Comparison of ENCODE assay signal across 25 cellular contexts in the genomic region with DNA sequence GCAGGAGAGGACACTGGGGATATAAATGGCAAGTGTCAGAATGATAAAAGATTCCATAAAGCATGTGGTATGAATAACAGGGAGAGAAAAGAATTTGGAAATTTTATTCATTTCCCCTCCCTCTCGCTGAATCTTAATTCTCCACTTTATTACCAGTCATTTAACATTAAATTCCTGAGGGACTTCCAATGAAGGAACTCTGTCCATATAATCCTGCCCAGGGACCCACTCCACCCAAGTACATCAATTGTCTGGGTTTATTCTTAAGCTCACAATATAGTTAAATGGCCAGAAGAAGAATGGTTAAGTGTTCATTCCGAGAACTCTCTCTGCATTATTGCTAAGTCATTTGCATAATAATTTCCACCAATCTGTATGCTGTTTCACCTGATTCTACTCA.
"Had no signal": no experiment of that assay in that cellular context is flagged by ENCODE, and none has a peak within 500 bp of the region (broad histone marks: within the 10 kb centered on the region; RNA-seq: fewer than 3 reads in every experiment).

No MANE protein-coding gene starts in this region.

- H3K27me3 ChIP-seq: stomach, suprapubic skin, testis, thyroid gland, tibial artery, tibial nerve, transverse colon, upper lobe of left lung, upper lobe of right lung, uterus, vagina had no signal

- H3K9me3 ChIP-seq: stomach, suprapubic skin, testis, thoracic aorta, thyroid gland, transverse colon, upper lobe of left lung, upper lobe of right lung, uterus, vagina had no signal

- DNase-seq: stimulated activated CD4-positive, alpha-beta T cell treated with anti-CD3 and anti-CD28 coated beads, Interleukin-2, amount 100 ng/mL, for 48 hours; stimulated activated CD4-positive, alpha-beta T cell treated with anti-CD3 and anti-CD28 coated beads, Interleukin-4, amount 100 ng/mL, for 1 hour; stimulated activated CD4-positive, alpha-beta T cell treated with anti-CD3 and anti-CD28 coated beads, Interleukin-4, amount 100 ng/mL, for 24 hours; stimulated activated CD4-positive, alpha-beta T cell treated with anti-CD3 and anti-CD28 coated beads, Interleukin-4, amount 100 ng/mL, for 4 hours; stimulated activated CD8-positive, alpha-beta memory T cell treated with anti-CD3 and anti-CD28 coated beads, Interleukin-4, amount 100 ng/mL, for 48 hours; stimulated activated naive B cell treated with anti-CD40 and anti-IgM and Interleukin-4, amounts not matched to agents 10 μg/mL and 1 μg/mL and 100 μg/mL, for 72 hours; stimulated activated naive CD4-positive, alpha-beta T cell; stimulated activated naive CD4-positive, alpha-beta T cell treated with Interleukin-2 at 50 U/mL for 16 hours; stimulated activated naive CD8-positive, alpha-beta T cell treated with anti-CD3 and anti-CD28 coated beads, Interleukin-15, amount 100 ng/mL, for 72 hours; stimulated activated naive CD8-positive, alpha-beta T cell treated with anti-CD3 and anti-CD28 coated beads, Interleukin-15, Interleukin-2, amounts not matched to agents 100 U/mL and 50 U/mL, for 24 hours; stomach; substantia nigra; testis; thyroid gland; tibial artery; transverse colon; trophoblast cell; upper lobe of left lung; upper lobe of right lung; uterus had no signal

- H3K4me1 ChIP-seq: stomach, suprapubic skin, testis, thyroid gland, tibial artery, tibial nerve, transverse colon, upper lobe of left lung, upper lobe of right lung, uterus, vagina had no signal

- FAIRE-seq: urothelium cell line had no signal

- H3K4me3 ChIP-seq: stomach, suprapubic skin, testis, thoracic aorta, thyroid gland, tibial artery, tibial nerve, transverse colon, upper lobe of left lung, upper lobe of right lung, uterus, vagina had no signal

- H3K36me3 ChIP-seq: stomach, suprapubic skin, thoracic aorta, thyroid gland, tibial artery, tibial nerve, transverse colon, upper lobe of left lung, upper lobe of right lung, uterus, vagina had no signal
